Comparison of ENCODE assay signal across 1 cellular context in the genomic region with DNA sequence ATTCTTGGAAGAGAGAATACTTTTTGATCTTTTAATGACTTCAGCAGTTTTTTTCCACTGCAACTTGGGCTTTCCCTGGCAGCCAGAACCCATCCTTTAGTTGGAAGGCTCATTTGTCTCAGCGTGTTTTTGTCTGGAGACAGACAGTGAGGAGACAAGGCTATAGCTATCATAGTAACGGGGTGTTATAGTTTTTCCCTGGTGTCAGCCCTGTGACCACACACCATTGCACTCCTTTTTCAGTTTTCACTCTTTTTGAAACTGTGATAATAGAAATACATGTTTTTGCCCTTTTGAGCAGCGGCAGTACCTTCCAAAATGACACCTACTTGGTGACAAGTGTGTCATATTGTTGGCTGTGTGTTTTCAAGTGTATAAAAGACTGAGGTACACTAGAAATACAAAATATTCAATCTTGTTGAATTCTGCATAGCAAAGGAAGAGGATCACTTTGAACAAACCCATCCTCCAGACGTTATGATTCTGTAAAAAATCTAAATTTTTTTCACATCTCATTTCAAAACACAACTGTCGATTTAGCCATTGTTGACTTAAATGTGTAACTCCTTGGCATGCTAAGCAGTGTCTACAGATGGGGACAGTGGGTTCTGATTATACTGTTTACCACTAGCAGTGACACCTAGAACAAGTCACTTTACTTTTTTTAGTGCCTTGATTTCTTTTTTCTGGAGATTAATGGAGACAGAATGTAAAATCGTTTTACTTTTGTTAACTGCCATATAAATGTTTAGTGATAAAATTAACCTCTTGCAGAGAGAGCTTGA.
TF ChIP-seq lines count a peak whose summit lies in the region.

No MANE protein-coding gene starts in this region.

TF ChIP-seq in IMR-90, 13 proteins besides CTCF, POLR2A, EP300 and RAD21 (continued from another document):
- TF ChIP-seq, protein P1, sequence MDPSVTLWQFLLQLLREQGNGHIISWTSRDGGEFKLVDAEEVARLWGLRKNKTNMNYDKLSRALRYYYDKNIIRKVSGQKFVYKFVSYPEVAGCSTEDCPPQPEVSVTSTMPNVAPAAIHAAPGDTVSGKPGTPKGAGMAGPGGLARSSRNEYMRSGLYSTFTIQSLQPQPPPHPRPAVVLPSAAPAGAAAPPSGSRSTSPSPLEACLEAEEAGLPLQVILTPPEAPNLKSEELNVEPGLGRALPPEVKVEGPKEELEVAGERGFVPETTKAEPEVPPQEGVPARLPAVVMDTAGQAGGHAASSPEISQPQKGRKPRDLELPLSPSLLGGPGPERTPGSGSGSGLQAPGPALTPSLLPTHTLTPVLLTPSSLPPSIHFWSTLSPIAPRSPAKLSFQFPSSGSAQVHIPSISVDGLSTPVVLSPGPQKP (IDR thresholded peaks at IDR 0.05; ENCODE audit: borderline replicate concordance, low read depth, low read length), result no peak
- TF ChIP-seq NFE2L2 (IDR thresholded peaks at IDR 0.05; ENCODE audit: low read depth, low read length) (no peak), SMC3 (IDR thresholded peaks at IDR 0.05; ENCODE audit: low read depth, low read length) (no peak), MAZ (IDR thresholded peaks at IDR 0.05; ENCODE audit: borderline replicate concordance, low read depth, low read length) (no peak), CEBPB (IDR thresholded peaks at IDR 0.05; ENCODE audit: low read depth, low read length) (no peak), MXI1 (IDR thresholded peaks at IDR 0.05; ENCODE audit: borderline replicate concordance, low read depth, low read length) (no peak)
